In genomic region chr7:102439963-102440795, GRCh38 we compare ENCODE assay signal across 6 cellular contexts. TPM values are rescaled to one million over a fixed set of nuclear protein-coding genes. Genes with fewer than 3 reads are reported as not detected.
A peak's percentile ranks its signal among the peaks of the same experiment; 100 is the strongest.
DNase-seq lines count a peak whose midpoint lies in the region; ATAC-seq and TF ChIP-seq lines count a peak whose summit lies in the region.

No MANE protein-coding gene starts in this region.

- dilution Hi-C loops in IMR-90 (cut with HindIII; ENCODE audit: low sequenced_read_pairs, unreplicated experiment), result no loop called here

- BruUV-seq in IMR-90 (replicated peaks; lab: Mats Ljungman, UMichigan), result no TSS peak

- H3K79me1 ChIP-seq in IMR-90 (ENCODE audit: low read depth in 1 of 2, low read length in 2 of 2), result peaks cover 6 to 27% of the 10 kb centered on the region in 2 experiments

- peak; percentile 79 for DNase-seq in IMR-90
- DNase-seq in epidermal melanocyte (ENCODE audit: insufficient read length, low spot score), result peak; percentile 57
- peak; percentile 34 for DNase-seq in retinal pigment epithelial cell (ENCODE audit: low read depth)
- no peak for DNase-seq in effector memory CD8-positive, alpha-beta T cell
- no peak for DNase-seq in NCI-H510A treated with DMSO at 0.1 percent for 48 hours (lab: John Stamatoyannopoulos, UW)
- no peak for DNase-seq in NOMO-1 (lab: John Stamatoyannopoulos, UW; ENCODE audit: unreplicated experiment in 2 of 2)

- peak overlapping the region; percentile 41; the same call in 1 of the 2 replicates for H3K27ac ChIP-seq in IMR-90 (ENCODE audit: insufficient read depth, low read length)

- POLR2A ChIA-PET in IMR-90 (lab: Charles Lee; ENCODE audit: unreplicated experiment), result no interaction called here

- 50% methylated on average over 2 of the region's 17 CpGs; no CpG with 5 or more reads in 1 of the 2 experiments for WGBS in IMR-90 (ENCODE audit: extremely low coverage in 2 of 2, insufficient read length in 1 of 2), 2 experiments

- ATAC-seq in IMR-90 (ENCODE audit: low read depth), result peak; percentile 90
- ATAC-seq in effector memory CD8-positive, alpha-beta T cell (replicated peaks), result no peak

- no peak overlapping the region for H3K9ac ChIP-seq in IMR-90 (ENCODE audit: low read depth, low read length)

- peak overlapping the region; percentile 71; the same call in 1 of the 2 replicates for H3K4ac ChIP-seq in IMR-90 (ENCODE audit: low read depth, low read length)

- H3K4me3 ChIP-seq in IMR-90 (ENCODE audit: insufficient read depth, low read depth, low read length), result no peak overlapping the region
- no peak overlapping the region for H3K4me3 ChIP-seq in retinal pigment epithelial cell (ENCODE audit: low read length)

- no peak overlapping the region for H3K4me3 Mint-ChIP-seq in effector memory CD8-positive, alpha-beta T cell

- TF ChIP-seq CTCF in IMR-90 (conservative IDR thresholded peaks at IDR 0.05; ENCODE audit: low read depth, low read length) (no peak), retinal pigment epithelial cell (conservative IDR thresholded peaks at IDR 0.05; ENCODE audit: low read depth, low read length) (no peak)

- 0 out of 2 replicates have a peak overlapping the region, but pooled peaks have one; percentile 58 for H3K14ac ChIP-seq in IMR-90 (replicated peaks; ENCODE audit: low read depth, low read length)

- H3K27me3 Mint-ChIP-seq in effector memory CD8-positive, alpha-beta T cell, result no peaks in the 10 kb centered on the region

- H3K9me3 Mint-ChIP-seq in effector memory CD8-positive, alpha-beta T cell, result no peaks in the 10 kb centered on the region

- peaks cover 0 to 5% of the 10 kb centered on the region in 2 donors for H3K4me1 Mint-ChIP-seq in effector memory CD8-positive, alpha-beta T cell (ENCODE audit: low read depth in 2 of 2)

- H2BK120ac ChIP-seq in IMR-90 (ENCODE audit: low read depth, low read length), result 0 out of 2 replicates have a peak overlapping the region, but pooled peaks have one; percentile 16

- no peaks in the 10 kb centered on the region for H3K9me3 ChIP-seq in IMR-90 (ENCODE audit: control insufficient read depth, insufficient read depth, low read length)

- TF ChIP-seq RAD21 in IMR-90 (IDR thresholded peaks at IDR 0.05; ENCODE audit: low read length), result no peak

- H2AK5ac ChIP-seq in IMR-90 (ENCODE audit: low read depth, low read length), result peak overlapping the region; percentile 47; the same call in 1 of the 2 replicates

- H3K18ac ChIP-seq in IMR-90 (ENCODE audit: low read depth, low read length), result 0 out of 2 replicates have a peak overlapping the region, but pooled peaks have one; percentile 4

- no peak overlapping the region for H2AK9ac ChIP-seq in IMR-90 (replicated peaks; ENCODE audit: low read depth, low read length, poor library complexity)

- no peaks in the 10 kb centered on the region for H3K27me3 ChIP-seq in IMR-90 (ENCODE audit: control insufficient read depth, insufficient read depth, low read length)

- peaks cover 35% of the 10 kb centered on the region for H3K36me3 Mint-ChIP-seq in effector memory CD8-positive, alpha-beta T cell (ENCODE audit: insufficient read depth)

- H4K8ac ChIP-seq in IMR-90 (ENCODE audit: low read depth in 2 of 2, low read length in 2 of 2), result peak overlapping the region; percentile 56 to 83; a peak in 3 of 4 replicates

- peak overlapping the region; percentile 45; the same call in 1 of the 2 replicates for H3K4me2 ChIP-seq in IMR-90 (ENCODE audit: low read depth, low read length)

- H4K20me1 ChIP-seq in IMR-90 (ENCODE audit: insufficient read depth, low read length), result no peaks in the 10 kb centered on the region

- H3K56ac ChIP-seq in IMR-90 (ENCODE audit: extremely low read depth, insufficient read depth, low read length), result no peak overlapping the region

- 0 out of 2 replicates have a peak overlapping the region, but pooled peaks have one; percentile 16 for H2BK20ac ChIP-seq in IMR-90 (ENCODE audit: low read depth, low read length)

- peak overlapping the region; percentile 74 for H2AFZ ChIP-seq in IMR-90 (replicated peaks; ENCODE audit: low read length, poor library complexity)

- H2BK15ac ChIP-seq in IMR-90 (ENCODE audit: low read depth, low read length), result no peak overlapping the region; the same call in 2 of the 3 replicates

- no peak for TF ChIP-seq POLR2A in IMR-90 (IDR thresholded peaks at IDR 0.05; ENCODE audit: low read depth, low read length)

- H2BK5ac ChIP-seq in IMR-90 (ENCODE audit: low read depth, low read length, poor library complexity, severe bottlenecking), result peak overlapping the region; percentile 55

- H3K23ac ChIP-seq in IMR-90 (ENCODE audit: low read depth, low read length), result peak overlapping the region; percentile 70

- in situ Hi-C loops in IMR-90 (cut with MboI; ENCODE audit: low sequenced_read_pairs), result no loop called here

- H4K5ac ChIP-seq in IMR-90 (ENCODE audit: low read depth, low read length), result peak overlapping the region; percentile 5; the same call in 1 of the 2 replicates

- H3K36me3 ChIP-seq in IMR-90 (ENCODE audit: control insufficient read depth, insufficient read depth, low read length), result peaks cover 19% of the 10 kb centered on the region

- H3K9me1 ChIP-seq in IMR-90 (ENCODE audit: insufficient read depth, low read length), result peaks cover 2% of the 10 kb centered on the region; the same call in 1 of the 2 replicates

- intact Hi-C loops in IMR-90 (cut with micrococcal nuclease), result no loop called here

- peaks cover 3% of the 10 kb centered on the region for H3K4me1 ChIP-seq in IMR-90 (ENCODE audit: control insufficient read depth, insufficient read depth, low read length)

- peak overlapping the region; percentile 24; the same call in 1 of the 2 replicates for H4K91ac ChIP-seq in IMR-90 (ENCODE audit: insufficient read depth, low read depth, low read length)

- no peak overlapping the region for H3K27ac Mint-ChIP-seq in effector memory CD8-positive, alpha-beta T cell

- CTCF ChIA-PET in IMR-90 (lab: Yijun Ruan, JAX), result no interaction called here

TF ChIP-seq in IMR-90, 13 proteins besides CTCF, POLR2A, EP300 and RAD21:
- TF ChIP-seq BHLHE40 (IDR thresholded peaks at IDR 0.05; ENCODE audit: low read depth, low read length) (no peak), SMC3 (IDR thresholded peaks at IDR 0.05; ENCODE audit: low read depth, low read length) (0 out of 2 replicates have a peak, but pooled peaks have one; percentile 15)
TF ChIP-seq in IMR-90: peak in this region for 1.

RNA-seq across cellular contexts. Expression of gene ORAI2, which starts 6.8 kb away (rescaled TPM):
- total RNA-seq in IMR-90 (2012; rRNA removed), result 52.0 and 52.2 TPM in 2 replicates
- 58.3 and 73.5 TPM in 2 replicates for polyA plus RNA-seq in IMR-90 (2012; rRNA removed)
- 49.7 and 66.1 TPM in 2 replicates for polyA plus RNA-seq in IMR-90 (2012; cell fraction: cytosol; rRNA removed)
- 8.9 and 24.5 TPM in 2 replicates for polyA plus RNA-seq in IMR-90 (2012; cell fraction: nucleus; rRNA removed; ENCODE audit: low replicate concordance)

RNA-seq across cellular contexts. Expression of gene ALKBH4, which starts 24.5 kb away (rescaled TPM):
- 6.1 and 7.2 TPM in 2 replicates for total RNA-seq in IMR-90 (2012; rRNA removed)
- 7.4 and 8.1 TPM in 2 replicates for polyA plus RNA-seq in IMR-90 (2012; rRNA removed)
- polyA plus RNA-seq in IMR-90 (2012; cell fraction: cytosol; rRNA removed), result 8.9 and 9.7 TPM in 2 replicates
- polyA plus RNA-seq in IMR-90 (2012; cell fraction: nucleus; rRNA removed; ENCODE audit: low replicate concordance), result 1.6 and 5.1 TPM in 2 replicates

RNA-seq across cellular contexts. Expression of gene LRWD1, which starts 24.6 kb away (rescaled TPM):
- 13.3 and 20.3 TPM in 2 replicates for total RNA-seq in IMR-90 (2012; rRNA removed)
- 27.2 and 31.6 TPM in 2 replicates for polyA plus RNA-seq in IMR-90 (2012; rRNA removed)
- 32.7 and 39.8 TPM in 2 replicates for polyA plus RNA-seq in IMR-90 (2012; cell fraction: cytosol; rRNA removed)
- 30.2 and 77.3 TPM in 2 replicates for polyA plus RNA-seq in IMR-90 (2012; cell fraction: nucleus; rRNA removed; ENCODE audit: low replicate concordance)

RNA-seq across cellular contexts. Expression of gene POLR2J, which starts 38.5 kb away (rescaled TPM):
- 20.8 and 31.1 TPM in 2 replicates for total RNA-seq in IMR-90 (2012; rRNA removed)
- polyA plus RNA-seq in IMR-90 (2012; rRNA removed), result 92.6 and 134 TPM in 2 replicates
- 20.8 and 84.9 TPM in 2 replicates for polyA plus RNA-seq in IMR-90 (2012; cell fraction: cytosol; rRNA removed)
- 34.1 and 60.3 TPM in 2 replicates for polyA plus RNA-seq in IMR-90 (2012; cell fraction: nucleus; rRNA removed; ENCODE audit: low replicate concordance)

RNA-seq across cellular contexts. Expression of gene PRKRIP1, which starts 44.0 kb away (rescaled TPM):
- total RNA-seq in IMR-90 (2012; rRNA removed), result 6.5 and 9.4 TPM in 2 replicates
- 21.6 and 21.8 TPM in 2 replicates for polyA plus RNA-seq in IMR-90 (2012; rRNA removed)
- 12.4 and 16.7 TPM in 2 replicates for polyA plus RNA-seq in IMR-90 (2012; cell fraction: cytosol; rRNA removed)
- 163 and 174 TPM in 2 replicates for polyA plus RNA-seq in IMR-90 (2012; cell fraction: nucleus; rRNA removed; ENCODE audit: low replicate concordance)

Comparison
In these comparisons a context has a peak if more than half of its experiments do, and no peak if none do; other contexts are left out.
1. DNase-seq: peak in IMR-90 (single experiment), epidermal melanocyte (single experiment) and retinal pigment epithelial cell (single experiment); none in effector memory CD8-positive, alpha-beta T cell (0 of 3), NCI-H510A treated with DMSO at 0.1 percent for 48 hours (single experiment) and NOMO-1 (0 of 2).